Comparison of ENCODE assay signal across 9 cellular contexts in the genomic region with DNA sequence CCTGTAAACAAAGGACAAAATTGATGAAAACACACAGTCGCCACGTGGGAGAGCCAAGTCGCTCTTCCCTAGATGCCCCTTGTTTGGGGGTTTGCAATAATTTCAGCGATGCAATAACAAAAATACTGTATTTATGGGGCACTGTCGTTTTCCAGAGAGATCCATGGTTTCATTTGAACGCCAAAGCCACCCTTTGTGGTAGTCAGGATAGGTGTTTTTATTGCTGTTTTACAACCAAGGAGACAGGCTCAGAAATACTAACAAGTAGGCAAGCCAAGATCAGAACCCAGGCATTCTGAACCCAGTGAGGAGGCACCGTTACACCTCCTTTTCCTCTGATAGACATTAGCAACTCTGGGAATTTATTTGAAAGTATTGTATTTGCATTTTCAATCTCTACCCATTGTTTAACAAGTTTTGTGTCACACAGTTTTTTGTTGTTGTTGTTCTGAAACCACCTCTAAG. TPM values are rescaled to one million over a fixed set of nuclear protein-coding genes. Genes with fewer than 3 reads are reported as not detected.
DNase-seq lines count a peak whose midpoint lies in the region; ATAC-seq and TF ChIP-seq lines count a peak whose summit lies in the region.
"Had no signal": no experiment of that assay in that cellular context is flagged by ENCODE, and none has a peak within 500 bp of the region (broad histone marks: within the 10 kb centered on the region; RNA-seq: fewer than 3 reads in every experiment).

No MANE protein-coding gene starts in this region.

- WGBS in liver: 16% methylated on average over 7 of the region's 7 CpGs
- 5 to 6% methylated on average over 7 of the region's 7 CpGs for WGBS in tibial nerve, 2 donors

- H3K27ac ChIP-seq in angular gyrus (ENCODE audit: low read depth, low read length) (peak overlapping the region; percentile 85), liver (ENCODE audit: low read depth in 1 of 2, low read length in 2 of 2) (peak overlapping the region; percentile 97), tibial nerve (peak overlapping the region in 3 of 4 donors; percentile 86 to 97 (median 94))

- ATAC-seq in HG02623 (IDR thresholded peaks at IDR 0.05; ENCODE audit: unreplicated experiment): no peak
- ATAC-seq in GM21390 (IDR thresholded peaks at IDR 0.05; ENCODE audit: unreplicated experiment): no peak

- H3K9me3 ChIP-seq in liver (ENCODE audit: control insufficient read depth in 4 of 4, low read length in 3 of 4) (peaks cover 0 to 8% (median 5%) of the 10 kb centered on the region in 4 donors), tibial nerve (peaks cover 0 to 5% (median 0%) of the 10 kb centered on the region in 4 donors)

- no peak for DNase-seq in activated naive CD4-positive, alpha-beta T cell treated with anti-CD3 and anti-CD28 coated beads for 36 hours
- DNase-seq in activated naive CD4-positive, alpha-beta T cell treated with anti-CD3 and anti-CD28 coated beads, Interleukin-2, amount 50 U/mL, for 16 hours: no peak
- DNase-seq in tibial nerve (ENCODE audit: low spot score in 2 of 2): no peak
- no peak for DNase-seq in NCI-H2196 (lab: John Stamatoyannopoulos, UW; ENCODE audit: unreplicated experiment)

- TF ChIP-seq CTCF in liver (IDR thresholded peaks at IDR 0.05; ENCODE audit: low read depth, low read length, missing input control) (no peak), tibial nerve (IDR thresholded peaks at IDR 0.05) (no peak)

- no peaks in the 10 kb centered on the region for H3K27me3 Mint-ChIP-seq in activated naive CD4-positive, alpha-beta T cell treated with anti-CD3 and anti-CD28 coated beads for 36 hours (ENCODE audit: low read depth)

- no peak for TF ChIP-seq EP300 in tibial nerve (IDR thresholded peaks at IDR 0.05)

- H3K4me1 Mint-ChIP-seq in activated naive CD4-positive, alpha-beta T cell treated with anti-CD3 and anti-CD28 coated beads for 36 hours (ENCODE audit: low read depth): peaks cover 47% of the 10 kb centered on the region

- no peak for TF ChIP-seq POLR2A in tibial nerve (IDR thresholded peaks at IDR 0.05)

- CTCF ChIA-PET in activated naive CD4-positive, alpha-beta T cell treated with anti-CD3 and anti-CD28 coated beads for 36 hours (lab: Charles Lee): no interaction called here

- H3K36me3 Mint-ChIP-seq in activated naive CD4-positive, alpha-beta T cell treated with anti-CD3 and anti-CD28 coated beads for 36 hours (ENCODE audit: low read depth): peaks cover 3% of the 10 kb centered on the region

- H3K4me3 Mint-ChIP-seq in activated naive CD4-positive, alpha-beta T cell treated with anti-CD3 and anti-CD28 coated beads for 36 hours: peak overlapping the region; percentile 89

- H3K4me1 ChIP-seq in liver (ENCODE audit: control insufficient read depth in 4 of 4, insufficient read depth in 4 of 4, low read length in 3 of 4) (peaks cover 10 to 38% (median 32%) of the 10 kb centered on the region in 4 donors), tibial nerve (peaks cover 0 to 39% (median 24%) of the 10 kb centered on the region in 4 donors)

- peaks cover 0 to 6% (median 0%) of the 10 kb centered on the region in 4 donors for H3K36me3 ChIP-seq in liver (ENCODE audit: control insufficient read depth in 4 of 4, insufficient read depth in 3 of 4, low read depth in 1 of 4, low read length in 3 of 4)
- H3K36me3 ChIP-seq in tibial nerve: peaks cover 0 to 9% (median 0%) of the 10 kb centered on the region in 3 donors

- H3K27ac Mint-ChIP-seq in activated naive CD4-positive, alpha-beta T cell treated with anti-CD3 and anti-CD28 coated beads for 36 hours: peak overlapping the region; percentile 83

- H3K27me3 ChIP-seq in liver (ENCODE audit: control insufficient read depth in 4 of 4, insufficient read depth in 4 of 4, low read length in 3 of 4) (no peaks in the 10 kb centered on the region), tibial nerve (no peaks in the 10 kb centered on the region)

- TF ChIP-seq RAD21 in liver (IDR thresholded peaks at IDR 0.05): no peak

- no peaks in the 10 kb centered on the region for H3K9me3 Mint-ChIP-seq in activated naive CD4-positive, alpha-beta T cell treated with anti-CD3 and anti-CD28 coated beads for 36 hours

- intact Hi-C loops in activated naive CD4-positive, alpha-beta T cell treated with anti-CD3 and anti-CD28 coated beads for 36 hours (cut with micrococcal nuclease): loop anchor here (1.0 to 10.0 kb wide), 8 partner anchors 99 to 1059 kb away; a partner anchor contains a TSS

- peak overlapping the region; percentile 74 to 86 (median 85) for H3K4me3 ChIP-seq in liver (ENCODE audit: low read depth in 1 of 3, low read length in 3 of 3)
- peak overlapping the region; percentile 41 to 89 (median 78) for H3K4me3 ChIP-seq in tibial nerve

- H3K9ac ChIP-seq in liver (ENCODE audit: low read depth in 1 of 2, low read length in 2 of 2): peak overlapping the region; percentile 80 to 87

TF ChIP-seq in liver, 16 proteins besides CTCF, POLR2A, EP300 and RAD21:
- no peak for TF ChIP-seq YY1 (IDR thresholded peaks at IDR 0.05)
- TF ChIP-seq, protein P1, sequence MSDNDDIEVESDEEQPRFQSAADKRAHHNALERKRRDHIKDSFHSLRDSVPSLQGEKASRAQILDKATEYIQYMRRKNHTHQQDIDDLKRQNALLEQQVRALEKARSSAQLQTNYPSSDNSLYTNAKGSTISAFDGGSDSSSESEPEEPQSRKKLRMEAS (IDR thresholded peaks at IDR 0.05): no peak
- TF ChIP-seq RXRA (IDR thresholded peaks at IDR 0.05): no peak
- no peak for TF ChIP-seq GABPA (IDR thresholded peaks at IDR 0.05 in 1 of 2, conservative IDR thresholded peaks at IDR 0.05 in 1 of 2)
- no peak for TF ChIP-seq TAF1 (conservative IDR thresholded peaks at IDR 0.05)
- TF ChIP-seq, protein P2, sequence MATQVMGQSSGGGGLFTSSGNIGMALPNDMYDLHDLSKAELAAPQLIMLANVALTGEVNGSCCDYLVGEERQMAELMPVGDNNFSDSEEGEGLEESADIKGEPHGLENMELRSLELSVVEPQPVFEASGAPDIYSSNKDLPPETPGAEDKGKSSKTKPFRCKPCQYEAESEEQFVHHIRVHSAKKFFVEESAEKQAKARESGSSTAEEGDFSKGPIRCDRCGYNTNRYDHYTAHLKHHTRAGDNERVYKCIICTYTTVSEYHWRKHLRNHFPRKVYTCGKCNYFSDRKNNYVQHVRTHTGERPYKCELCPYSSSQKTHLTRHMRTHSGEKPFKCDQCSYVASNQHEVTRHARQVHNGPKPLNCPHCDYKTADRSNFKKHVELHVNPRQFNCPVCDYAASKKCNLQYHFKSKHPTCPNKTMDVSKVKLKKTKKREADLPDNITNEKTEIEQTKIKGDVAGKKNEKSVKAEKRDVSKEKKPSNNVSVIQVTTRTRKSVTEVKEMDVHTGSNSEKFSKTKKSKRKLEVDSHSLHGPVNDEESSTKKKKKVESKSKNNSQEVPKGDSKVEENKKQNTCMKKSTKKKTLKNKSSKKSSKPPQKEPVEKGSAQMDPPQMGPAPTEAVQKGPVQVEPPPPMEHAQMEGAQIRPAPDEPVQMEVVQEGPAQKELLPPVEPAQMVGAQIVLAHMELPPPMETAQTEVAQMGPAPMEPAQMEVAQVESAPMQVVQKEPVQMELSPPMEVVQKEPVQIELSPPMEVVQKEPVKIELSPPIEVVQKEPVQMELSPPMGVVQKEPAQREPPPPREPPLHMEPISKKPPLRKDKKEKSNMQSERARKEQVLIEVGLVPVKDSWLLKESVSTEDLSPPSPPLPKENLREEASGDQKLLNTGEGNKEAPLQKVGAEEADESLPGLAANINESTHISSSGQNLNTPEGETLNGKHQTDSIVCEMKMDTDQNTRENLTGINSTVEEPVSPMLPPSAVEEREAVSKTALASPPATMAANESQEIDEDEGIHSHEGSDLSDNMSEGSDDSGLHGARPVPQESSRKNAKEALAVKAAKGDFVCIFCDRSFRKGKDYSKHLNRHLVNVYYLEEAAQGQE (IDR thresholded peaks at IDR 0.05): no peak
- TF ChIP-seq FOXA1 (IDR thresholded peaks at IDR 0.05): no peak
- no peak for TF ChIP-seq HNF4G (IDR thresholded peaks at IDR 0.05)
- TF ChIP-seq JUND (IDR thresholded peaks at IDR 0.05): no peak
- no peak for TF ChIP-seq FOXA2 (IDR thresholded peaks at IDR 0.05)
- no peak for TF ChIP-seq EGR1 (IDR thresholded peaks at IDR 0.05; ENCODE audit: low read depth in 2 of 2)
- TF ChIP-seq NR2F2 (IDR thresholded peaks at IDR 0.05): no peak
- no peak for TF ChIP-seq SP1 (IDR thresholded peaks at IDR 0.05)
- TF ChIP-seq, protein P3, sequence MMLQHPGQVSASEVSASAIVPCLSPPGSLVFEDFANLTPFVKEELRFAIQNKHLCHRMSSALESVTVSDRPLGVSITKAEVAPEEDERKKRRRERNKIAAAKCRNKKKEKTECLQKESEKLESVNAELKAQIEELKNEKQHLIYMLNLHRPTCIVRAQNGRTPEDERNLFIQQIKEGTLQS (IDR thresholded peaks at IDR 0.05): no peak
- TF ChIP-seq HNF4A (conservative IDR thresholded peaks at IDR 0.05): no peak
- TF ChIP-seq, protein P4, sequence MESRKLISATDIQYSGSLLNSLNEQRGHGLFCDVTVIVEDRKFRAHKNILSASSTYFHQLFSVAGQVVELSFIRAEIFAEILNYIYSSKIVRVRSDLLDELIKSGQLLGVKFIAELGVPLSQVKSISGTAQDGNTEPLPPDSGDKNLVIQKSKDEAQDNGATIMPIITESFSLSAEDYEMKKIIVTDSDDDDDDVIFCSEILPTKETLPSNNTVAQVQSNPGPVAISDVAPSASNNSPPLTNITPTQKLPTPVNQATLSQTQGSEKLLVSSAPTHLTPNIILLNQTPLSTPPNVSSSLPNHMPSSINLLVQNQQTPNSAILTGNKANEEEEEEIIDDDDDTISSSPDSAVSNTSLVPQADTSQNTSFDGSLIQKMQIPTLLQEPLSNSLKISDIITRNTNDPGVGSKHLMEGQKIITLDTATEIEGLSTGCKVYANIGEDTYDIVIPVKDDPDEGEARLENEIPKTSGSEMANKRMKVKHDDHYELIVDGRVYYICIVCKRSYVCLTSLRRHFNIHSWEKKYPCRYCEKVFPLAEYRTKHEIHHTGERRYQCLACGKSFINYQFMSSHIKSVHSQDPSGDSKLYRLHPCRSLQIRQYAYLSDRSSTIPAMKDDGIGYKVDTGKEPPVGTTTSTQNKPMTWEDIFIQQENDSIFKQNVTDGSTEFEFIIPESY (IDR thresholded peaks at IDR 0.05): no peak

RNA-seq across cellular contexts. Expression of a gene that starts 0.8 kb away (rescaled TPM):
- total RNA-seq in activated naive CD4-positive, alpha-beta T cell treated with anti-CD3 and anti-CD28 coated beads for 36 hours: 1 to 10 TPM; 7.2 to 7.7 TPM
- total RNA-seq in liver (10 to 100 TPM; 14.2 to 17.7 TPM), tibial nerve (10 to 100 TPM; 20.1 to 27.8 (median 23.2) TPM)
- polyA plus RNA-seq in liver: 1 to 10 TPM; 4.4 to 6.2 TPM

RNA-seq across cellular contexts. Expression of a gene that starts 13.3 kb away (rescaled TPM):
- total RNA-seq in activated naive CD4-positive, alpha-beta T cell treated with anti-CD3 and anti-CD28 coated beads for 36 hours: under 1 TPM; 0.43 to 0.79 TPM
- total RNA-seq in liver (not detected), tibial nerve (not detected)
- not detected for polyA plus RNA-seq in liver
- total RNA-seq: subcutaneous adipose tissue had no signal
